1 cellular context compared by ENCODE assay signal in the genomic region with DNA sequence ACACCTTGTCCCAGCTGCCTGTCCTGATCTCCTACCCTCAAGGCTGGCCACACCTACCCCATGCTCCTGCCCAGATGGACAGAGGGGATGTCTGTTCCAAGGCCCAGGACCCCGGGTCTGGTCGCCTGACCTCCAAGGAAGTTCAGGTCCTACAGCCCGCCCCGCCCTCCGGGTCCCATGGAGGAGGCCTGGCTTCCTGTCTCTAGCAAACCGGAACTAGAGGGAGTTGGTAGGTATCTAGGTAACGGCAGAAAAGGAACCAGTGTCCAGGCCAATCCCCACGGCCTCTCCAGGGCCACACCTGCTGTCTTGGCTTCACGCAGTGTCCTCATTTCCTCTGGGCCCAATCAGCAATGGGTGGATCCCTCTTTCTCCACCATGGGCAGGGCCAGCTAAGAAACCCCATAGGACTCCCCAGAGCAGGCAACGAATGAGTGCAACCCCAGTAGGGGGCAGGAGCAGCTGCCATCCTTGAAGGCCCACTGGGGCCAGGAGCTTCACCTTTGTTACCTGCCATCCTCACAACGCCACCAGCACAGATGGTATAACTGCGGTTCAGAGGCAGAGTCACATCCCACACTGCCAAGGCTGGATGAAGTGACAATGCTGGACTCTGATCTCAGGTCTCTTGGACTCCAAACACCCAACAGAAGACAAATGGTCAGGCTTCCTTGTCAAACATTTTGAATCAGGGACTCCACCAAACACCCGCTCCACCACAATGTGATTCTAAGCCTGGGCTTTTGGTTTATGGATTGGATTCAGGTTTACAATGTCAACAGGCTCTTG.
A peak's percentile ranks its signal among the peaks of the same experiment; 100 is the strongest.
TF ChIP-seq lines count a peak whose summit lies in the region.

No MANE protein-coding gene starts in this region.

TF ChIP-seq in K562, 482 proteins besides CTCF, POLR2A, EP300 and RAD21 (continued from another document):
- TF ChIP-seq PRDM10 (IDR thresholded peaks at IDR 0.05; ENCODE audit: partially characterized antibody) (no peak), ZNF239 (CRISPR knock-in tag; IDR thresholded peaks at IDR 0.05) (no peak), CXXC5 (CRISPR knock-in tag; IDR thresholded peaks at IDR 0.05) (peak; percentile 22; the same call in 1 of the 2 replicates), TAL1 (IDR thresholded peaks at IDR 0.05) (no peak), EWSR1 (IDR thresholded peaks at IDR 0.05; ENCODE audit: borderline replicate concordance, low read depth, partially characterized antibody) (no peak), KDM2B (CRISPR knock-in tag; IDR thresholded peaks at IDR 0.05) (no peak), ETS2 (tag; IDR thresholded peaks at IDR 0.05; ENCODE audit: borderline replicate concordance, poor library complexity, severe bottlenecking) (no peak), BHLHE40 (IDR thresholded peaks at IDR 0.05; ENCODE audit: low read length) (no peak), ZNF124 (CRISPR knock-in tag; IDR thresholded peaks at IDR 0.05) (no peak), BRD4 (IDR thresholded peaks at IDR 0.05) (no peak), SRSF1 (IDR thresholded peaks at IDR 0.05; ENCODE audit: low read depth, low read length) (no peak), IRF2 (CRISPR knock-in tag; IDR thresholded peaks at IDR 0.05) (no peak), SREBF1 (IDR thresholded peaks at IDR 0.05; ENCODE audit: borderline replicate concordance, low read depth, low read length) (no peak), SMARCA5 (IDR thresholded peaks at IDR 0.05) (no peak), TCF7 (IDR thresholded peaks at IDR 0.05; ENCODE audit: borderline replicate concordance) (no peak), ZNF347 (CRISPR knock-in tag; IDR thresholded peaks at IDR 0.05; ENCODE audit: low read depth) (no peak), TCF3 (CRISPR knock-in tag; IDR thresholded peaks at IDR 0.05) (peak; percentile 7; the same call in 1 of the 2 replicates), GABPB1 (CRISPR knock-in tag; IDR thresholded peaks at IDR 0.05) (peak; percentile 42; the same call in 1 of the 2 replicates), KLF1 (tag; IDR thresholded peaks at IDR 0.05) (no peak), MTA2 (IDR thresholded peaks at IDR 0.05; ENCODE audit: low read depth) (no peak), CBFA2T3 (IDR thresholded peaks at IDR 0.05) (no peak), ZNF644 (tag; IDR thresholded peaks at IDR 0.05; ENCODE audit: low read depth) (no peak), ZNF12 (CRISPR knock-in tag; IDR thresholded peaks at IDR 0.05) (no peak), ZNF263 (CRISPR knock-in tag; IDR thresholded peaks at IDR 0.05; ENCODE audit: borderline replicate concordance) (no peak), GATA2 (CRISPR knock-in tag; IDR thresholded peaks at IDR 0.05) (no peak), MNT (conservative IDR thresholded peaks at IDR 0.05) (no peak), FOXA1 (IDR thresholded peaks at IDR 0.05; ENCODE audit: borderline replicate concordance) (no peak), FIP1L1 (IDR thresholded peaks at IDR 0.05; ENCODE audit: low read depth, low read length, poor library complexity, severe bottlenecking) (no peak), SNAPC5 (CRISPR knock-in tag; IDR thresholded peaks at IDR 0.05) (no peak), ZNF696 (CRISPR knock-in tag; conservative IDR thresholded peaks at IDR 0.05) (no peak), NFIX (CRISPR knock-in tag; IDR thresholded peaks at IDR 0.05; ENCODE audit: low read depth) (no peak), ARID3A (IDR thresholded peaks at IDR 0.05; ENCODE audit: borderline replicate concordance, low read depth, low read length) (no peak), CC2D1A (IDR thresholded peaks at IDR 0.05) (no peak), ZNF764 (CRISPR knock-in tag; IDR thresholded peaks at IDR 0.05; ENCODE audit: low read depth) (no peak)
- TF ChIP-seq, protein P1, sequence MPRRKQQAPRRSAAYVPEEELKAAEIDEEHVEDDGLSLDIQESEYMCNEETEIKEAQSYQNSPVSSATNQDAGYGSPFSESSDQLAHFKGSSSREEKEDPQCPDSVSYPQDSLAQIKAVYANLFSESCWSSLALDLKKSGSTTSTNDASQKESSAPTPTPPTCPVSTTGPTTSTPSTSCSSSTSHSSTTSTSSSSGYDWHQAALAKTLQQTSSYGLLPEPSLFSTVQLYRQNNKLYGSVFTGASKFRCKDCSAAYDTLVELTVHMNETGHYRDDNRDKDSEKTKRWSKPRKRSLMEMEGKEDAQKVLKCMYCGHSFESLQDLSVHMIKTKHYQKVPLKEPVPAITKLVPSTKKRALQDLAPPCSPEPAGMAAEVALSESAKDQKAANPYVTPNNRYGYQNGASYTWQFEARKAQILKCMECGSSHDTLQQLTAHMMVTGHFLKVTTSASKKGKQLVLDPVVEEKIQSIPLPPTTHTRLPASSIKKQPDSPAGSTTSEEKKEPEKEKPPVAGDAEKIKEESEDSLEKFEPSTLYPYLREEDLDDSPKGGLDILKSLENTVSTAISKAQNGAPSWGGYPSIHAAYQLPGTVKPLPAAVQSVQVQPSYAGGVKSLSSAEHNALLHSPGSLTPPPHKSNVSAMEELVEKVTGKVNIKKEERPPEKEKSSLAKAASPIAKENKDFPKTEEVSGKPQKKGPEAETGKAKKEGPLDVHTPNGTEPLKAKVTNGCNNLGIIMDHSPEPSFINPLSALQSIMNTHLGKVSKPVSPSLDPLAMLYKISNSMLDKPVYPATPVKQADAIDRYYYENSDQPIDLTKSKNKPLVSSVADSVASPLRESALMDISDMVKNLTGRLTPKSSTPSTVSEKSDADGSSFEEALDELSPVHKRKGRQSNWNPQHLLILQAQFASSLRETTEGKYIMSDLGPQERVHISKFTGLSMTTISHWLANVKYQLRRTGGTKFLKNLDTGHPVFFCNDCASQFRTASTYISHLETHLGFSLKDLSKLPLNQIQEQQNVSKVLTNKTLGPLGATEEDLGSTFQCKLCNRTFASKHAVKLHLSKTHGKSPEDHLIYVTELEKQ (CRISPR knock-in tag; IDR thresholded peaks at IDR 0.05) = no peak
- TF ChIP-seq, protein P2, sequence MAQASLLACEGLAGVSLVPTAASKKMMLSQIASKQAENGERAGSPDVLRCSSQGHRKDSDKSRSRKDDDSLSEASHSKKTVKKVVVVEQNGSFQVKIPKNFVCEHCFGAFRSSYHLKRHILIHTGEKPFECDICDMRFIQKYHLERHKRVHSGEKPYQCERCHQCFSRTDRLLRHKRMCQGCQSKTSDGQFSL (CRISPR knock-in tag; IDR thresholded peaks at IDR 0.05) = no peak
- TF ChIP-seq, protein P2 (tag; IDR thresholded peaks at IDR 0.05) = no peak
- TF ChIP-seq, protein P3, sequence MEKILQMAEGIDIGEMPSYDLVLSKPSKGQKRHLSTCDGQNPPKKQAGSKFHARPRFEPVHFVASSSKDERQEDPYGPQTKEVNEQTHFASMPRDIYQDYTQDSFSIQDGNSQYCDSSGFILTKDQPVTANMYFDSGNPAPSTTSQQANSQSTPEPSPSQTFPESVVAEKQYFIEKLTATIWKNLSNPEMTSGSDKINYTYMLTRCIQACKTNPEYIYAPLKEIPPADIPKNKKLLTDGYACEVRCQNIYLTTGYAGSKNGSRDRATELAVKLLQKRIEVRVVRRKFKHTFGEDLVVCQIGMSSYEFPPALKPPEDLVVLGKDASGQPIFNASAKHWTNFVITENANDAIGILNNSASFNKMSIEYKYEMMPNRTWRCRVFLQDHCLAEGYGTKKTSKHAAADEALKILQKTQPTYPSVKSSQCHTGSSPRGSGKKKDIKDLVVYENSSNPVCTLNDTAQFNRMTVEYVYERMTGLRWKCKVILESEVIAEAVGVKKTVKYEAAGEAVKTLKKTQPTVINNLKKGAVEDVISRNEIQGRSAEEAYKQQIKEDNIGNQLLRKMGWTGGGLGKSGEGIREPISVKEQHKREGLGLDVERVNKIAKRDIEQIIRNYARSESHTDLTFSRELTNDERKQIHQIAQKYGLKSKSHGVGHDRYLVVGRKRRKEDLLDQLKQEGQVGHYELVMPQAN (IDR thresholded peaks at IDR 0.05; ENCODE audit: borderline replicate concordance) = no peak
- TF ChIP-seq, protein P4, sequence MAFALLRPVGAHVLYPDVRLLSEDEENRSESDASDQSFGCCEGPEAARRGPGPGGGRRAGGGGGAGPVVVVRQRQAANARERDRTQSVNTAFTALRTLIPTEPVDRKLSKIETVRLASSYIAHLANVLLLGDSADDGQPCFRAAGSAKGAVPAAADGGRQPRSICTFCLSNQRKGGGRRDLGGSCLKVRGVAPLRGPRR (CRISPR knock-in tag; IDR thresholded peaks at IDR 0.05) = no peak
- TF ChIP-seq, protein P5, sequence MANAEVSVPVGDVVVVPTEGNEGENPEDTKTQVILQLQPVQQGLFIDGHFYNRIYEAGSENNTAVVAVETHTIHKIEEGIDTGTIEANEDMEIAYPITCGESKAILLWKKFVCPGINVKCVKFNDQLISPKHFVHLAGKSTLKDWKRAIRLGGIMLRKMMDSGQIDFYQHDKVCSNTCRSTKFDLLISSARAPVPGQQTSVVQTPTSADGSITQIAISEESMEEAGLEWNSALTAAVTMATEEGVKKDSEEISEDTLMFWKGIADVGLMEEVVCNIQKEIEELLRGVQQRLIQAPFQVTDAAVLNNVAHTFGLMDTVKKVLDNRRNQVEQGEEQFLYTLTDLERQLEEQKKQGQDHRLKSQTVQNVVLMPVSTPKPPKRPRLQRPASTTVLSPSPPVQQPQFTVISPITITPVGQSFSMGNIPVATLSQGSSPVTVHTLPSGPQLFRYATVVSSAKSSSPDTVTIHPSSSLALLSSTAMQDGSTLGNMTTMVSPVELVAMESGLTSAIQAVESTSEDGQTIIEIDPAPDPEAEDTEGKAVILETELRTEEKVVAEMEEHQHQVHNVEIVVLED (CRISPR knock-in tag; IDR thresholded peaks at IDR 0.05) = no peak
